ENCODE assay signal across 17 cellular contexts in genomic region chr1:55384589-55385136, GRCh38.
DNase-seq lines count a peak whose midpoint lies in the region; TF ChIP-seq lines count a peak whose summit lies in the region.
"Had no signal": no experiment of that assay in that cellular context is flagged by ENCODE, and none has a peak within 500 bp of the region (broad histone marks: within the 10 kb centered on the region; RNA-seq: fewer than 3 reads in every experiment).

No MANE protein-coding gene starts in this region.

- no peaks in the 10 kb centered on the region for H3K27me3 ChIP-seq in vagina

- intact Hi-C loops in vagina (cut with DNase I), result no loop called here

- no peaks in the 10 kb centered on the region for H3K9me3 ChIP-seq in vagina
- H3K9me3 ChIP-seq: Caco-2 had no signal

- no peak for TF ChIP-seq CTCF in vagina (IDR thresholded peaks at IDR 0.05)

- peak; percentile 2 to 25 (median 7) for DNase-seq in NCI-H1417 (lab: John Stamatoyannopoulos, UW)
- DNase-seq in NCI-H1417 treated with DMSO at 0.1 percent for 48 hours (lab: John Stamatoyannopoulos, UW), result no peak
- peak; percentile 7 for DNase-seq in stimulated activated CD4-positive, alpha-beta T cell treated with anti-CD3 and anti-CD28 coated beads, Interleukin-15, amount 100 ng/mL, for 24 hours
- DNase-seq in stimulated activated CD4-positive, alpha-beta T cell treated with anti-CD3 and anti-CD28 coated beads, Interleukin-2, amount 100 ng/mL, for 48 hours, result no peak
- DNase-seq in left kidney (ENCODE audit: low read depth, low spot score), result peak; percentile 68
- no peak for DNase-seq in vagina (ENCODE audit: extremely low spot score in 2 of 2)
- no peak for DNase-seq in NCI-H748 treated with DMSO at 0.1 percent for 48 hours (lab: John Stamatoyannopoulos, UW)
- DNase-seq in activated effector memory CD4-positive, alpha-beta T cell treated with Interleukin-2 at 50 U/mL for 16 hours, result no peak
- DNase-seq: Caco-2; CD4-positive, CD25-positive, alpha-beta regulatory T cell; H7; NCI-H1048; NCI-H2107; NCI-H446; NCI-H774 had no signal

- no peak for TF ChIP-seq POLR2A in vagina (IDR thresholded peaks at IDR 0.05)

- no peaks in the 10 kb centered on the region for H3K4me1 ChIP-seq in vagina
- H3K4me1 ChIP-seq: Caco-2 had no signal

- H3K4me3 ChIP-seq in vagina, result no peak overlapping the region

- H3K36me3 ChIP-seq in vagina, result no peaks in the 10 kb centered on the region

- no peak overlapping the region for H3K27ac ChIP-seq in vagina
- H3K27ac ChIP-seq: 22Rv1, RWPE1 had no signal

Comparison
In these comparisons a context has a peak if more than half of its experiments do, and no peak if none do; other contexts are left out.
1. DNase-seq: peak in NCI-H1417 (3 of 3), stimulated activated CD4-positive, alpha-beta T cell treated with anti-CD3 and anti-CD28 coated beads, Interleukin-15, amount 100 ng/mL, for 24 hours (single experiment) and left kidney (single experiment); none in NCI-H1417 treated with DMSO at 0.1 percent for 48 hours (single experiment), stimulated activated CD4-positive, alpha-beta T cell treated with anti-CD3 and anti-CD28 coated beads, Interleukin-2, amount 100 ng/mL, for 48 hours (0 of 2), vagina (0 of 2), NCI-H748 treated with DMSO at 0.1 percent for 48 hours (single experiment) and activated effector memory CD4-positive, alpha-beta T cell treated with Interleukin-2 at 50 U/mL for 16 hours (single experiment).